ENCODE assay signal across 2 cellular contexts in genomic region chr1:63821650-63822049, GRCh38.
TF ChIP-seq lines count a peak whose summit lies in the region.

No MANE protein-coding gene starts in this region.

TF ChIP-seq in HEK293, 187 proteins besides CTCF, POLR2A, EP300 and RAD21 (continued from another document and continues in another):
- TF ChIP-seq, protein P1, sequence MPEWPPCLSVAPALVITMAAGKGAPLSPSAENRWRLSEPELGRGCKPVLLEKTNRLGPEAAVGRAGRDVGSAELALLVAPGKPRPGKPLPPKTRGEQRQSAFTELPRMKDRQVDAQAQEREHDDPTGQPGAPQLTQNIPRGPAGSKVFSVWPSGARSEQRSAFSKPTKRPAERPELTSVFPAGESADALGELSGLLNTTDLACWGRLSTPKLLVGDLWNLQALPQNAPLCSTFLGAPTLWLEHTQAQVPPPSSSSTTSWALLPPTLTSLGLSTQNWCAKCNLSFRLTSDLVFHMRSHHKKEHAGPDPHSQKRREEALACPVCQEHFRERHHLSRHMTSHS (tag by site-specific recombination; IDR thresholded peaks at IDR 0.05): no peak
- TF ChIP-seq ZNF544 (tag by site-specific recombination; IDR thresholded peaks at IDR 0.05) (no peak), MEIS1 (CRISPR knock-in tag; IDR thresholded peaks at IDR 0.05; ENCODE audit: borderline replicate concordance) (no peak), ZBTB20 (tag by site-specific recombination; IDR thresholded peaks at IDR 0.05) (no peak; the same call in 1 of the 2 replicates), SP3 (tag by site-specific recombination; IDR thresholded peaks at IDR 0.05) (no peak), ZNF626 (tag by site-specific recombination; IDR thresholded peaks at IDR 0.05) (no peak), ZNF157 (tag by site-specific recombination; IDR thresholded peaks at IDR 0.05) (no peak), ZNF670 (tag by site-specific recombination; IDR thresholded peaks at IDR 0.05; ENCODE audit: low read depth) (no peak), ZSCAN30 (tag by site-specific recombination; IDR thresholded peaks at IDR 0.05) (no peak), ZNF202 (tag by site-specific recombination; IDR thresholded peaks at IDR 0.05; ENCODE audit: borderline replicate concordance) (no peak), ZNF146 (tag by site-specific recombination; IDR thresholded peaks at IDR 0.05) (no peak), ZBTB17 (tag by site-specific recombination; IDR thresholded peaks at IDR 0.05) (peak; percentile 40; the same call in 1 of the 2 replicates), BCL11B (tag by site-specific recombination; IDR thresholded peaks at IDR 0.05; ENCODE audit: low read depth) (no peak), ZNF354C (tag by site-specific recombination; IDR thresholded peaks at IDR 0.05; ENCODE audit: borderline replicate concordance, low read depth) (no peak), ZNF391 (tag by site-specific recombination; IDR thresholded peaks at IDR 0.05; ENCODE audit: borderline replicate concordance, low read depth) (no peak), OSR2 (tag by site-specific recombination; IDR thresholded peaks at IDR 0.05) (no peak), KLF1 (tag by site-specific recombination; IDR thresholded peaks at IDR 0.05) (no peak), ZNF530 (tag by site-specific recombination; IDR thresholded peaks at IDR 0.05; ENCODE audit: low read depth) (no peak)
- TF ChIP-seq, protein P2, sequence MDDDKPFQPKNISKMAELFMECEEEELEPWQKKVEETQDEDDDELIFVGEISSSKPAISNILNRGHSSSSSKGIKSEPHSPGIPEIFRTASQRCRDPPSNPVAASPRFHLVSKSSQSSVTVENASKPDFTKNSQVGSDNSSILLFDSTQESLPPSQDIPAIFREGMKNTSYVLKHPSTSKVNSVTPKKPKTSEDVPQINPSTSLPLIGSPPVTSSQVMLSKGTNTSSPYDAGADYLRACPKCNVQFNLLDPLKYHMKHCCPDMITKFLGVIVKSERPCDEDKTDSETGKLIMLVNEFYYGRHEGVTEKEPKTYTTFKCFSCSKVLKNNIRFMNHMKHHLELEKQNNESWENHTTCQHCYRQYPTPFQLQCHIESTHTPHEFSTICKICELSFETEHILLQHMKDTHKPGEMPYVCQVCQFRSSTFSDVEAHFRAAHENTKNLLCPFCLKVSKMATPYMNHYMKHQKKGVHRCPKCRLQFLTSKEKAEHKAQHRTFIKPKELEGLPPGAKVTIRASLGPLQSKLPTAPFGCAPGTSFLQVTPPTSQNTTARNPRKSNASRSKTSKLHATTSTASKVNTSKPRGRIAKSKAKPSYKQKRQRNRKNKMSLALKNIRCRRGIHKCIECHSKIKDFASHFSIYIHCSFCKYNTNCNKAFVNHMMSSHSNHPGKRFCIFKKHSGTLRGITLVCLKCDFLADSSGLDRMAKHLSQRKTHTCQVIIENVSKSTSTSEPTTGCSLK (tag by site-specific recombination; IDR thresholded peaks at IDR 0.05): no peak
- TF ChIP-seq, protein P3, sequence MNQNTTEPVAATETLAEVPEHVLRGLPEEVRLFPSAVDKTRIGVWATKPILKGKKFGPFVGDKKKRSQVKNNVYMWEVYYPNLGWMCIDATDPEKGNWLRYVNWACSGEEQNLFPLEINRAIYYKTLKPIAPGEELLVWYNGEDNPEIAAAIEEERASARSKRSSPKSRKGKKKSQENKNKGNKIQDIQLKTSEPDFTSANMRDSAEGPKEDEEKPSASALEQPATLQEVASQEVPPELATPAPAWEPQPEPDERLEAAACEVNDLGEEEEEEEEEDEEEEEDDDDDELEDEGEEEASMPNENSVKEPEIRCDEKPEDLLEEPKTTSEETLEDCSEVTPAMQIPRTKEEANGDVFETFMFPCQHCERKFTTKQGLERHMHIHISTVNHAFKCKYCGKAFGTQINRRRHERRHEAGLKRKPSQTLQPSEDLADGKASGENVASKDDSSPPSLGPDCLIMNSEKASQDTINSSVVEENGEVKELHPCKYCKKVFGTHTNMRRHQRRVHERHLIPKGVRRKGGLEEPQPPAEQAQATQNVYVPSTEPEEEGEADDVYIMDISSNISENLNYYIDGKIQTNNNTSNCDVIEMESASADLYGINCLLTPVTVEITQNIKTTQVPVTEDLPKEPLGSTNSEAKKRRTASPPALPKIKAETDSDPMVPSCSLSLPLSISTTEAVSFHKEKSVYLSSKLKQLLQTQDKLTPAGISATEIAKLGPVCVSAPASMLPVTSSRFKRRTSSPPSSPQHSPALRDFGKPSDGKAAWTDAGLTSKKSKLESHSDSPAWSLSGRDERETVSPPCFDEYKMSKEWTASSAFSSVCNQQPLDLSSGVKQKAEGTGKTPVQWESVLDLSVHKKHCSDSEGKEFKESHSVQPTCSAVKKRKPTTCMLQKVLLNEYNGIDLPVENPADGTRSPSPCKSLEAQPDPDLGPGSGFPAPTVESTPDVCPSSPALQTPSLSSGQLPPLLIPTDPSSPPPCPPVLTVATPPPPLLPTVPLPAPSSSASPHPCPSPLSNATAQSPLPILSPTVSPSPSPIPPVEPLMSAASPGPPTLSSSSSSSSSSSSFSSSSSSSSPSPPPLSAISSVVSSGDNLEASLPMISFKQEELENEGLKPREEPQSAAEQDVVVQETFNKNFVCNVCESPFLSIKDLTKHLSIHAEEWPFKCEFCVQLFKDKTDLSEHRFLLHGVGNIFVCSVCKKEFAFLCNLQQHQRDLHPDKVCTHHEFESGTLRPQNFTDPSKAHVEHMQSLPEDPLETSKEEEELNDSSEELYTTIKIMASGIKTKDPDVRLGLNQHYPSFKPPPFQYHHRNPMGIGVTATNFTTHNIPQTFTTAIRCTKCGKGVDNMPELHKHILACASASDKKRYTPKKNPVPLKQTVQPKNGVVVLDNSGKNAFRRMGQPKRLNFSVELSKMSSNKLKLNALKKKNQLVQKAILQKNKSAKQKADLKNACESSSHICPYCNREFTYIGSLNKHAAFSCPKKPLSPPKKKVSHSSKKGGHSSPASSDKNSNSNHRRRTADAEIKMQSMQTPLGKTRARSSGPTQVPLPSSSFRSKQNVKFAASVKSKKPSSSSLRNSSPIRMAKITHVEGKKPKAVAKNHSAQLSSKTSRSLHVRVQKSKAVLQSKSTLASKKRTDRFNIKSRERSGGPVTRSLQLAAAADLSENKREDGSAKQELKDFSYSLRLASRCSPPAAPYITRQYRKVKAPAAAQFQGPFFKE (tag by site-specific recombination; IDR thresholded peaks at IDR 0.05; ENCODE audit: borderline replicate concordance): no peak
- TF ChIP-seq, protein P4, sequence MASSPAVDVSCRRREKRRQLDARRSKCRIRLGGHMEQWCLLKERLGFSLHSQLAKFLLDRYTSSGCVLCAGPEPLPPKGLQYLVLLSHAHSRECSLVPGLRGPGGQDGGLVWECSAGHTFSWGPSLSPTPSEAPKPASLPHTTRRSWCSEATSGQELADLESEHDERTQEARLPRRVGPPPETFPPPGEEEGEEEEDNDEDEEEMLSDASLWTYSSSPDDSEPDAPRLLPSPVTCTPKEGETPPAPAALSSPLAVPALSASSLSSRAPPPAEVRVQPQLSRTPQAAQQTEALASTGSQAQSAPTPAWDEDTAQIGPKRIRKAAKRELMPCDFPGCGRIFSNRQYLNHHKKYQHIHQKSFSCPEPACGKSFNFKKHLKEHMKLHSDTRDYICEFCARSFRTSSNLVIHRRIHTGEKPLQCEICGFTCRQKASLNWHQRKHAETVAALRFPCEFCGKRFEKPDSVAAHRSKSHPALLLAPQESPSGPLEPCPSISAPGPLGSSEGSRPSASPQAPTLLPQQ (tag by site-specific recombination; IDR thresholded peaks at IDR 0.05): no peak

TF ChIP-seq in SK-N-SH, 30 proteins besides CTCF, POLR2A, EP300 and RAD21 (continued from another document):
- TF ChIP-seq USF1 (IDR thresholded peaks at IDR 0.05; ENCODE audit: borderline replicate concordance, low read depth) (no peak), TCF12 (IDR thresholded peaks at IDR 0.05) (peak; percentile 85), MEF2A (IDR thresholded peaks at IDR 0.05; ENCODE audit: borderline replicate concordance, low read depth) (no peak), TAF1 (IDR thresholded peaks at IDR 0.05; ENCODE audit: borderline replicate concordance, low read depth, low read length) (no peak), JUND (IDR thresholded peaks at IDR 0.05) (peak; percentile 78), SIN3A (IDR thresholded peaks at IDR 0.05; ENCODE audit: borderline replicate concordance, low read depth, low read length) (no peak)
- TF ChIP-seq, protein P5, sequence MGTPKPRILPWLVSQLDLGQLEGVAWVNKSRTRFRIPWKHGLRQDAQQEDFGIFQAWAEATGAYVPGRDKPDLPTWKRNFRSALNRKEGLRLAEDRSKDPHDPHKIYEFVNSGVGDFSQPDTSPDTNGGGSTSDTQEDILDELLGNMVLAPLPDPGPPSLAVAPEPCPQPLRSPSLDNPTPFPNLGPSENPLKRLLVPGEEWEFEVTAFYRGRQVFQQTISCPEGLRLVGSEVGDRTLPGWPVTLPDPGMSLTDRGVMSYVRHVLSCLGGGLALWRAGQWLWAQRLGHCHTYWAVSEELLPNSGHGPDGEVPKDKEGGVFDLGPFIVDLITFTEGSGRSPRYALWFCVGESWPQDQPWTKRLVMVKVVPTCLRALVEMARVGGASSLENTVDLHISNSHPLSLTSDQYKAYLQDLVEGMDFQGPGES (IDR thresholded peaks at IDR 0.05; ENCODE audit: low read depth, low read length): no peak
